In the genomic region with DNA sequence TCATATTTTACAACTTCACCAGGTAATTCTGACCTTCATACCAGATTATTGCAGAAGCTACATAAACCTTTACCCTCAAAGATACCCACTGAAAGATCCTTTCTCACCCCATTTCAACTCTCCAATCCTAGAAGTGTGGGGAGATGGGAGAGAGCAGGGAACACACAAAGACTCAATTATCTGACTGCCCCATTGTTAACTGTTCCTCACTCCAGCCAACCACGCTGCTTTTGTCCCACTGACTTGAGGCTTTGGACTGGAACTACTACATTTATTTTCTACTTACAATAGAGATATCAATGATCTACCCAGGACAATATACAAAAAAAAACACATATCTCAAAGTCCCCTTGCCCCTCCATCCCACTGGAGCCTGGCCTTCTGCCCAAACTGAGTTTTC, we compare ENCODE assay signal across 16 cellular contexts. TPM values are rescaled to one million over a fixed set of nuclear protein-coding genes. Genes with fewer than 3 reads are reported as not detected.
DNase-seq lines count a peak whose midpoint lies in the region; ATAC-seq and TF ChIP-seq lines count a peak whose summit lies in the region.
"Had no signal": no experiment of that assay in that cellular context is flagged by ENCODE, and none has a peak within 500 bp of the region (broad histone marks: within the 10 kb centered on the region; RNA-seq: fewer than 3 reads in every experiment).

No MANE protein-coding gene starts in this region.

- no peak overlapping the region for H3K4me2 ChIP-seq in hepatocyte
- H3K4me2 ChIP-seq: GM23338 had no signal

- no peaks in the 10 kb centered on the region for H4K20me1 ChIP-seq in hepatocyte (ENCODE audit: insufficient read depth, poor library complexity, severe bottlenecking)

- no peak for TF ChIP-seq CTCF in esophagus muscularis mucosa (IDR thresholded peaks at IDR 0.05)
- no peak for TF ChIP-seq CTCF in hepatocyte (IDR thresholded peaks at IDR 0.05; ENCODE audit: poor library complexity)

- no peaks in the 10 kb centered on the region for H3K79me2 ChIP-seq in hepatocyte

- intact Hi-C loops in esophagus muscularis mucosa (cut with DNase I): no loop called here
- intact Hi-C loops in left colon (cut with DNase I, micrococcal nuclease): no loop called here

- no peaks in the 10 kb centered on the region for H3K9me2 ChIP-seq in hepatocyte (replicated peaks; ENCODE audit: insufficient read depth)

- H2AFZ ChIP-seq in hepatocyte: no peak overlapping the region
- H2AFZ ChIP-seq: GM23338 had no signal

- H3K36me3 ChIP-seq in esophagus muscularis mucosa (no peaks in the 10 kb centered on the region), hepatocyte (replicated peaks; ENCODE audit: insufficient read depth, low read depth) (no peaks in the 10 kb centered on the region)

- H3K27me3 ChIP-seq in esophagus muscularis mucosa: no peaks in the 10 kb centered on the region
- H3K27me3 ChIP-seq in hepatocyte: no peaks in the 10 kb centered on the region

- WGBS in esophagus muscularis mucosa: 93% methylated on average over 1 of the region's 1 CpG
- WGBS in hepatocyte (ENCODE audit: low lambda C conversion rate, missing lambda C conversion rate): 95% methylated on average over 1 of the region's 1 CpG

- H3K27ac ChIP-seq in esophagus muscularis mucosa (replicated peaks in 1 of 4) (no peak overlapping the region), hepatocyte (no peak overlapping the region)
- H3K27ac ChIP-seq: C4-2B, HL-60 had no signal

- TF ChIP-seq POLR2A in esophagus muscularis mucosa (IDR thresholded peaks at IDR 0.05; ENCODE audit: low read depth): no peak

- H3K4me1 ChIP-seq in esophagus muscularis mucosa (peaks cover 0 to 13% (median 10%) of the 10 kb centered on the region in 4 donors), hepatocyte (ENCODE audit: insufficient read depth) (no peaks in the 10 kb centered on the region)

- DNase-seq in globus pallidus (ENCODE audit: low spot score) (peak; percentile 27), midbrain (lab: John Stamatoyannopoulos, UW) (peak; percentile 33), occipital lobe (lab: John Stamatoyannopoulos, UW) (peak; percentile 3), esophagus muscularis mucosa (ENCODE audit: extremely low spot score) (no peak), left colon (no peak), SHP77 (lab: John Stamatoyannopoulos, UW) (no peak), hepatocyte (ENCODE audit: low spot score) (no peak)
- DNase-seq: ACHN; Caco-2; CD4-positive, alpha-beta T cell; HCEC 1CT had no signal

- no peaks in the 10 kb centered on the region for H3K9me3 ChIP-seq in esophagus muscularis mucosa
- no peaks in the 10 kb centered on the region for H3K9me3 ChIP-seq in hepatocyte (ENCODE audit: low read depth)
- H3K9me3 ChIP-seq: Caco-2 had no signal

- no peak for ATAC-seq in left colon
- ATAC-seq: GM23338 had no signal

- H3K4me3 ChIP-seq in esophagus muscularis mucosa (no peak overlapping the region), hepatocyte (no peak overlapping the region)
- H3K4me3 ChIP-seq: GM23338 had no signal

- TF ChIP-seq EP300 in esophagus muscularis mucosa (IDR thresholded peaks at IDR 0.05): no peak

RNA-seq across cellular contexts. Expression of gene SLN, which starts 44.7 kb away (rescaled TPM):
- total RNA-seq in occipital lobe (8.3 TPM), esophagus muscularis mucosa (under 1 TPM in 1 of 4 donors, not detected in 3; 0.65 TPM), left colon (not detected), hepatocyte (3.1 and 13.7 TPM in 2 replicates)
- 15.8 and 56.5 TPM in 2 replicates for polyA plus RNA-seq in hepatocyte
- total RNA-seq: Caco-2; CD4-positive, alpha-beta T cell; GM23338; HT1080 had no signal
- polyA plus RNA-seq: BJ, GM23338 had no signal

Comparison
In these comparisons a context has a peak if more than half of its experiments do, and no peak if none do; other contexts are left out.
1. DNase-seq: peak in globus pallidus (single experiment), midbrain (single experiment) and occipital lobe (single experiment); none in esophagus muscularis mucosa (single experiment), left colon (0 of 2), SHP77 (0 of 2) and hepatocyte (single experiment).